In genomic region chr11:63666874-63667273, GRCh38 we compare ENCODE assay signal across 20 cellular contexts. TPM values are rescaled to one million over a fixed set of nuclear protein-coding genes. Genes with fewer than 3 reads are reported as not detected.
DNase-seq lines count a peak whose midpoint lies in the region; ATAC-seq, FAIRE-seq and TF ChIP-seq lines count a peak whose summit lies in the region.
"Had no signal": no experiment of that assay in that cellular context is flagged by ENCODE, and none has a peak within 500 bp of the region (broad histone marks: within the 10 kb centered on the region; RNA-seq: fewer than 3 reads in every experiment).

No MANE protein-coding gene starts in this region.

- H3K4me3 ChIP-seq in WI38 (ENCODE audit: low read depth, low read length) (peak overlapping the region; percentile 29; the same call in 1 of the 2 replicates), trophoblast cell (ENCODE audit: low read depth, low read length) (no peak overlapping the region), WERI-Rb-1 (ENCODE audit: low read depth, low read length) (no peak overlapping the region)
- H3K4me3 ChIP-seq: BLaER1, left lung, prostate gland, SJCRH30 had no signal

- H3K4me1 ChIP-seq in trophoblast cell (ENCODE audit: control insufficient read depth in 1 of 2, insufficient read depth in 2 of 2, low read length in 2 of 2) = peaks cover 6 to 10% of the 10 kb centered on the region in 2 experiments
- H3K4me1 ChIP-seq: prostate gland had no signal

- no peak for FAIRE-seq in frontal cortex (lab: Jason Lieb, UNC)

- ATAC-seq in GM21515 (IDR thresholded peaks at IDR 0.05; ENCODE audit: unreplicated experiment) (no peak), GM18868 (IDR thresholded peaks at IDR 0.05; ENCODE audit: unreplicated experiment) (no peak)
- ATAC-seq: activated CD8-positive, alpha-beta T cell treated with anti-CD3 and anti-CD28 coated beads for 36 hours; left lung had no signal

- WGBS in trophoblast cell (ENCODE audit: extremely low coverage, insufficient coverage, insufficient read length) = no CpG with 5 or more reads among the region's 4 CpGs

- H3K79me1 ChIP-seq in trophoblast cell (ENCODE audit: low read length) = peaks cover 11% of the 10 kb centered on the region

- no peaks in the 10 kb centered on the region for H3K27me3 ChIP-seq in trophoblast cell (ENCODE audit: insufficient read depth, low read length)
- no peaks in the 10 kb centered on the region for H3K27me3 ChIP-seq in WERI-Rb-1 (ENCODE audit: insufficient read depth, low read depth, severe bottlenecking)
- H3K27me3 ChIP-seq: BLaER1, left lung, SJCRH30 had no signal

- no peak overlapping the region for H3K9ac ChIP-seq in trophoblast cell (ENCODE audit: low read length)
- H3K9ac ChIP-seq: BLaER1, KMS-11 had no signal

- H3K4ac ChIP-seq in trophoblast cell (ENCODE audit: low read depth, low read length) = no peak overlapping the region

- H3K4me2 ChIP-seq in trophoblast cell (ENCODE audit: low read length) = no peak overlapping the region
- H3K4me2 ChIP-seq: BLaER1, KMS-11 had no signal

- TF ChIP-seq CTCF in WI38 (IDR thresholded peaks at IDR 0.05; ENCODE audit: low read depth, low read length) = no peak
- no peak for TF ChIP-seq CTCF in WERI-Rb-1 (IDR thresholded peaks at IDR 0.05; ENCODE audit: low read depth, low read length)

- H3K9me3 ChIP-seq in trophoblast cell (ENCODE audit: insufficient read depth, low read depth, low read length) = peaks cover under 1% of the 10 kb centered on the region
- H3K9me3 ChIP-seq in WERI-Rb-1 (ENCODE audit: severe bottlenecking) = no peaks in the 10 kb centered on the region
- H3K9me3 ChIP-seq: BLaER1, left lung, prostate gland, SJCRH30 had no signal

- H2AFZ ChIP-seq in trophoblast cell (ENCODE audit: insufficient read depth, low read length, poor library complexity) = no peak overlapping the region

- no peak overlapping the region for H2BK120ac ChIP-seq in trophoblast cell (ENCODE audit: insufficient read depth, low read length, poor library complexity)

- no peak overlapping the region for H2BK5ac ChIP-seq in trophoblast cell (ENCODE audit: low read depth, low read length, poor library complexity)

- H3K18ac ChIP-seq in trophoblast cell (ENCODE audit: low read length) = no peak overlapping the region

- no peak overlapping the region for H4K8ac ChIP-seq in trophoblast cell (ENCODE audit: low read depth, low read length)

- no peak overlapping the region for H2AK5ac ChIP-seq in trophoblast cell (ENCODE audit: low read length)

- peak; percentile 73 for DNase-seq in EH (ENCODE audit: low read depth)
- peak; percentile 80 for DNase-seq in fibroblast of gingiva (ENCODE audit: low read depth)
- DNase-seq in trophoblast cell = peak; percentile 42 to 73
- DNase-seq in WERI-Rb-1 = no peak
- no peak for DNase-seq in frontal cortex (ENCODE audit: low spot score in 2 of 2)
- DNase-seq: activated CD8-positive, alpha-beta T cell treated with anti-CD3 and anti-CD28 coated beads for 36 hours; amniotic stem cell; cortex of kidney; erythroblast; left lung; naive B cell; NCI-H1105 treated with DMSO at 0.1 percent for 48 hours; NCI-H2227 treated with DMSO at 0.1 percent for 48 hours; SJCRH30 had no signal

- H4K12ac ChIP-seq in trophoblast cell (ENCODE audit: low read depth, low read length) = no peak overlapping the region

- H4K91ac ChIP-seq in trophoblast cell (ENCODE audit: low read depth, low read length) = no peak overlapping the region

- peaks cover 7% of the 10 kb centered on the region for H3K79me2 ChIP-seq in trophoblast cell (ENCODE audit: control insufficient read depth, insufficient read depth, low read length, poor library complexity)

- H3K14ac ChIP-seq in trophoblast cell (ENCODE audit: low read length) = no peak overlapping the region

- H3K23ac ChIP-seq in trophoblast cell (ENCODE audit: low read length) = no peak overlapping the region

- H2BK12ac ChIP-seq in trophoblast cell (ENCODE audit: low read length) = no peak overlapping the region

- H3K27ac ChIP-seq in trophoblast cell (ENCODE audit: low read depth, low read length) (no peak overlapping the region), WERI-Rb-1 (no peak overlapping the region)
- H3K27ac ChIP-seq: BLaER1, KMS-11, prostate gland, SJCRH30 had no signal

- H3K36me3 ChIP-seq in trophoblast cell (ENCODE audit: control insufficient read depth in 1 of 2, insufficient read depth in 2 of 2, low read length in 2 of 2) = peaks cover 0 to 3% of the 10 kb centered on the region in 2 experiments
- H3K36me3 ChIP-seq in WERI-Rb-1 = no peaks in the 10 kb centered on the region
- H3K36me3 ChIP-seq: prostate gland, SJCRH30 had no signal

RNA-seq across cellular contexts. Expression of gene ATL3, which starts 4.3 kb away (rescaled TPM):
- 17.6 and 18.0 TPM in 2 replicates for polyA plus RNA-seq in trophoblast cell (2013)
- total RNA-seq in frontal cortex = 21.6 TPM

RNA-seq across cellular contexts. Expression of gene RTN3, which starts 14.4 kb away (rescaled TPM):
- 186 and 191 TPM in 2 replicates for polyA plus RNA-seq in trophoblast cell (2013)
- 239 TPM for total RNA-seq in frontal cortex

RNA-seq across cellular contexts. Expression of gene PLAAT3, which starts 52.6 kb away (rescaled TPM):
- polyA plus RNA-seq in trophoblast cell (2013) = 64.9 and 69.8 TPM in 2 replicates
- 2.4 TPM for total RNA-seq in frontal cortex

Comparison
In these comparisons a context has a peak if more than half of its experiments do, and no peak if none do; other contexts are left out.
1. DNase-seq: peak in EH (single experiment), fibroblast of gingiva (single experiment) and trophoblast cell (2 of 2); none in WERI-Rb-1 (single experiment) and frontal cortex (0 of 2).